ENCODE assay signal across 13 cellular contexts in the genomic region with DNA sequence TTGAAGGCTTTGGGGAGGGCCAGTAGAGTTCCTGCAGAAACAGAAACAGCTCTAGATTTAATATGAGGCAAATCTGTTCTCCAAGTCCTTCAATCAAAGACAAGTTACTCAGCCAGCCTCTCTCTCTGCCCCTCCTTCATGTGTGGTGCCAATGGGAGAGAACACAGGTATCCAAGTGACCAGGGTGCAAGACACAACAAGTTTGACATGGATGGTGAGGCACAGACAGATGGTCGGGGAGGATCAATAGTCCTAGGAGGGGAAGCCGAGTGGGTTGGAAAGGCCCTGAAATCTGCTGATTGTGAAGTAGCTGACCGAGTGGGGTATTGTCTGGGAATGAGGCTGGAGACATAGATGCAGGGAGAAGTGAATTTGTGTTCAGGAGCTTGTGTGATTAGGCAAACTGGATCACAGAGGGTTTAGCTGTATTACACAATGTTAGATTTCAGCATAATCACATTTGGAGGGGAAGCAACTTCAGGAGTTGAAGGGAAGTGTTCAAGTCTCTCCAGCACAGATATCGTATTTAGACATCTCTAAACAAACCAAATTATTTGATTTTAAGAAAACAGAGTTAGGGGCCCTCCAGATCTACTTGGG. TPM values are rescaled to one million over a fixed set of nuclear protein-coding genes. Genes with fewer than 3 reads are reported as not detected.
A peak's percentile ranks its signal among the peaks of the same experiment; 100 is the strongest.
DNase-seq lines count a peak whose midpoint lies in the region; ATAC-seq, FAIRE-seq and TF ChIP-seq lines count a peak whose summit lies in the region.
"Had no signal": no experiment of that assay in that cellular context is flagged by ENCODE, and none has a peak within 500 bp of the region (broad histone marks: within the 10 kb centered on the region; RNA-seq: fewer than 3 reads in every experiment).

No MANE protein-coding gene starts in this region.

- H3K27me3 Mint-ChIP-seq in activated naive CD8-positive, alpha-beta T cell treated with anti-CD3 and anti-CD28 coated beads, Interleukin-2, amount 50 U/mL, for 24 hours, result no peaks in the 10 kb centered on the region
- no peaks in the 10 kb centered on the region for H3K27me3 Mint-ChIP-seq in osteocyte (ENCODE audit: unreplicated experiment)

- TF ChIP-seq CTCF in liver (IDR thresholded peaks at IDR 0.05; ENCODE audit: low read depth, low read length, missing input control), result no peak
- TF ChIP-seq CTCF in HepG2 (CRISPR knock-in tag; IDR thresholded peaks at IDR 0.05), result no peak
- TF ChIP-seq CTCF in osteocyte (IDR thresholded peaks at IDR 0.05), result no peak
- no peak for TF ChIP-seq CTCF in SK-N-SH (IDR thresholded peaks at IDR 0.05)

- no TSS peak for BruUV-seq in HepG2 (replicated peaks; lab: Mats Ljungman, UMichigan)

- H3K36me3 Mint-ChIP-seq in activated naive CD8-positive, alpha-beta T cell treated with anti-CD3 and anti-CD28 coated beads, Interleukin-2, amount 50 U/mL, for 24 hours (ENCODE audit: low read depth), result peaks cover 50% of the 10 kb centered on the region
- no peaks in the 10 kb centered on the region for H3K36me3 Mint-ChIP-seq in osteocyte (ENCODE audit: unreplicated experiment)

- H3K27ac ChIP-seq in liver (ENCODE audit: low read depth in 1 of 2, low read length in 2 of 2) (no peak overlapping the region), HepG2 (ENCODE audit: extremely low read length, insufficient read depth, low read length) (no peak overlapping the region), muscle layer of duodenum (ENCODE audit: low read length) (peak overlapping the region; percentile 77), SK-N-SH (ENCODE audit: low read depth in 2 of 2, low read length in 1 of 2) (no peak overlapping the region)

- WGBS in liver, result 78% methylated on average over 4 of the region's 4 CpGs
- WGBS in HepG2 (ENCODE audit: low lambda C conversion rate), result under 1% methylated on average over 4 of the region's 4 CpGs
- 3% methylated on average over 4 of the region's 4 CpGs for WGBS in SK-N-SH (ENCODE audit: low lambda C conversion rate)

- H3K27ac Mint-ChIP-seq in activated naive CD8-positive, alpha-beta T cell treated with anti-CD3 and anti-CD28 coated beads, Interleukin-2, amount 50 U/mL, for 24 hours, result peak overlapping the region; percentile 90
- no peak overlapping the region for H3K27ac Mint-ChIP-seq in osteocyte (ENCODE audit: unreplicated experiment)

- peaks cover 7% of the 10 kb centered on the region for H3K9me3 Mint-ChIP-seq in activated naive CD8-positive, alpha-beta T cell treated with anti-CD3 and anti-CD28 coated beads, Interleukin-2, amount 50 U/mL, for 24 hours
- H3K9me3 Mint-ChIP-seq in osteocyte (ENCODE audit: unreplicated experiment), result peaks cover 19% of the 10 kb centered on the region

- H3K4me3 Mint-ChIP-seq in activated naive CD8-positive, alpha-beta T cell treated with anti-CD3 and anti-CD28 coated beads, Interleukin-2, amount 50 U/mL, for 24 hours, result peak overlapping the region; percentile 95
- H3K4me3 Mint-ChIP-seq in osteocyte (ENCODE audit: unreplicated experiment), result no peak overlapping the region

- H3K4me1 ChIP-seq in liver (ENCODE audit: control insufficient read depth in 4 of 4, insufficient read depth in 4 of 4, low read length in 3 of 4) (peaks cover 0 to 3% (median 0%) of the 10 kb centered on the region in 4 donors), HepG2 (ENCODE audit: insufficient read depth, low read length) (no peaks in the 10 kb centered on the region), muscle layer of duodenum (ENCODE audit: control insufficient read depth in 1 of 2, insufficient read depth in 2 of 2, low read length in 2 of 2) (peaks cover 0 to 4% of the 10 kb centered on the region in 2 donors), SK-N-SH (ENCODE audit: control insufficient read depth in 1 of 2, insufficient read depth in 2 of 2, low read depth in 1 of 2, low read length in 1 of 2) (no peaks in the 10 kb centered on the region)

- no peak for ATAC-seq in HepG2
- ATAC-seq in activated naive CD8-positive, alpha-beta T cell treated with anti-CD3 and anti-CD28 coated beads, Interleukin-2, amount 50 U/mL, for 24 hours, result no peak

- TF ChIP-seq RAD21 in liver (IDR thresholded peaks at IDR 0.05), result peak in 1 of 2 donors; percentile 17
- no peak for TF ChIP-seq RAD21 in HepG2 (CRISPR knock-in tag; IDR thresholded peaks at IDR 0.05)
- TF ChIP-seq RAD21 in SK-N-SH (IDR thresholded peaks at IDR 0.05; ENCODE audit: low read length), result no peak

- TF ChIP-seq POLR2A in HepG2 (IDR thresholded peaks at IDR 0.05; ENCODE audit: insufficient read depth in 1 of 2, low read depth in 2 of 2, low read length in 2 of 2), result no peak

- peaks cover 0 to 3% (median 0%) of the 10 kb centered on the region in 4 donors for H3K9me3 ChIP-seq in liver (ENCODE audit: control insufficient read depth in 4 of 4, low read length in 3 of 4)
- H3K9me3 ChIP-seq in HepG2 (ENCODE audit: low read length), result no peaks in the 10 kb centered on the region
- H3K9me3 ChIP-seq in muscle layer of duodenum (ENCODE audit: control insufficient read depth in 1 of 2, low read length in 2 of 2), result peaks cover 0 to under 1% of the 10 kb centered on the region in 2 donors
- no peaks in the 10 kb centered on the region for H3K9me3 ChIP-seq in SK-N-SH
- H3K9me3 ChIP-seq in MG63, result no peaks in the 10 kb centered on the region

- no peak overlapping the region for H2AFZ ChIP-seq in HepG2 (ENCODE audit: low read length)
- no peak overlapping the region for H2AFZ ChIP-seq in SK-N-SH (ENCODE audit: low read depth)

- no peaks in the 10 kb centered on the region for H3K27me3 ChIP-seq in liver (ENCODE audit: control insufficient read depth in 4 of 4, insufficient read depth in 4 of 4, low read length in 3 of 4)
- peaks cover 0 to 12% of the 10 kb centered on the region in 2 experiments; a peak in 4 of 5 replicates for H3K27me3 ChIP-seq in HepG2 (ENCODE audit: control insufficient read depth in 1 of 2, insufficient read depth in 2 of 2, low read length in 2 of 2)
- H3K27me3 ChIP-seq in muscle layer of duodenum (ENCODE audit: low read depth, low read length), result no peaks in the 10 kb centered on the region
- H3K27me3 ChIP-seq in SK-N-SH (ENCODE audit: insufficient read depth), result peaks cover 50% of the 10 kb centered on the region
- H3K27me3 ChIP-seq in MG63, result no peaks in the 10 kb centered on the region

- peaks cover 78% of the 10 kb centered on the region for H3K4me1 Mint-ChIP-seq in activated naive CD8-positive, alpha-beta T cell treated with anti-CD3 and anti-CD28 coated beads, Interleukin-2, amount 50 U/mL, for 24 hours
- no peaks in the 10 kb centered on the region for H3K4me1 Mint-ChIP-seq in osteocyte (ENCODE audit: unreplicated experiment)

- H3K36me3 ChIP-seq in liver (ENCODE audit: control insufficient read depth in 4 of 4, insufficient read depth in 3 of 4, low read depth in 1 of 4, low read length in 3 of 4), result no peaks in the 10 kb centered on the region
- H3K36me3 ChIP-seq in HepG2 (replicated peaks in 1 of 2; ENCODE audit: control insufficient read depth in 1 of 2, insufficient read depth in 2 of 2, low read length in 2 of 2), result no peaks in the 10 kb centered on the region
- H3K36me3 ChIP-seq in muscle layer of duodenum (ENCODE audit: control insufficient read depth in 1 of 2, insufficient read depth in 2 of 2, low read length in 2 of 2), result peaks cover 0 to 9% of the 10 kb centered on the region in 2 donors
- no peaks in the 10 kb centered on the region for H3K36me3 ChIP-seq in SK-N-SH (replicated peaks in 1 of 2; ENCODE audit: control insufficient read depth in 1 of 2, insufficient read depth in 2 of 2, low read length in 1 of 2)
- no peaks in the 10 kb centered on the region for H3K36me3 ChIP-seq in MG63

- no peaks in the 10 kb centered on the region for H4K20me1 ChIP-seq in HepG2 (ENCODE audit: insufficient read depth, low read length)
- H4K20me1 ChIP-seq in SK-N-SH (ENCODE audit: insufficient read depth), result no peaks in the 10 kb centered on the region

- H3K4me2 ChIP-seq in HepG2 (ENCODE audit: low read depth, low read length) (no peak overlapping the region), SK-N-SH (no peak overlapping the region)
- H3K4me2 ChIP-seq: smooth muscle cell had no signal

- POLR2A ChIA-PET in HepG2 (lab: Yijun Ruan, JAX) (no interaction called here), SK-N-SH (lab: Yijun Ruan, JAX) (no interaction called here)

- FAIRE-seq in HepG2 (lab: Jason Lieb, UNC), result no peak

- H3K79me2 ChIP-seq in HepG2 (ENCODE audit: insufficient read depth, low read length), result no peaks in the 10 kb centered on the region
- H3K79me2 ChIP-seq in SK-N-SH (ENCODE audit: insufficient read depth), result no peaks in the 10 kb centered on the region

- CTCF ChIA-PET in HepG2 (lab: Yijun Ruan, JAX; ENCODE audit: low intra/inter-chr PET ratio, low total read pairs), result no interaction called here
- CTCF ChIA-PET in SK-N-SH (lab: Yijun Ruan, JAX), result interaction anchor here (0.7 kb wide), 1 partner anchor 269 kb away, joined by 3 read pairs; no protein-coding TSS in a partner anchor

- in situ Hi-C loops in HepG2 (cut with HindIII; ENCODE audit: extremely low pct_ligation_motif_present, low pct_unique_long_range_greater_than_20kb), result no loop called here

- no peak for TF ChIP-seq EP300 in HepG2 (IDR thresholded peaks at IDR 0.05; ENCODE audit: low read depth in 2 of 2, low read length in 2 of 2)
- TF ChIP-seq EP300 in HepG2 (CRISPR knock-in tag; IDR thresholded peaks at IDR 0.05; ENCODE audit: borderline replicate concordance), result no peak
- no peak for TF ChIP-seq EP300 in SK-N-SH (IDR thresholded peaks at IDR 0.05; ENCODE audit: borderline replicate concordance in 1 of 2, low read depth in 1 of 2, low read length in 1 of 2)

- H3K4me3 ChIP-seq in liver (ENCODE audit: low read depth in 1 of 3, low read length in 3 of 3) (peak overlapping the region; percentile 26 to 59 (median 34)), HepG2 (replicated peaks in 1 of 3; ENCODE audit: insufficient read depth in 1 of 3, low read depth in 2 of 3, low read length in 3 of 3) (no peak overlapping the region), muscle layer of duodenum (ENCODE audit: low read depth in 1 of 2, low read length in 2 of 2) (peak overlapping the region; percentile 42 to 59), SK-N-SH (ENCODE audit: low read depth in 2 of 2, low read length in 1 of 2) (no peak overlapping the region), MG63 (no peak overlapping the region)
- H3K4me3 ChIP-seq: smooth muscle cell had no signal

- H3K9ac ChIP-seq in liver (ENCODE audit: low read depth in 1 of 2, low read length in 2 of 2) (peak overlapping the region; percentile 17 to 67), HepG2 (ENCODE audit: insufficient read depth, low read depth, low read length) (no peak overlapping the region), SK-N-SH (no peak overlapping the region)

- intact Hi-C loops in HepG2 (cut with micrococcal nuclease; ENCODE audit: unreplicated experiment), result no loop called here

- H3K9me2 ChIP-seq in SK-N-SH, result no peaks in the 10 kb centered on the region

- DNase-seq in HepG2 (ENCODE audit: low spot score) (no peak), osteocyte (ENCODE audit: extremely low spot score, unreplicated experiment) (no peak), SK-N-SH (no peak), NCI-H2196 treated with DMSO at 0.1 percent for 48 hours (lab: John Stamatoyannopoulos, UW; ENCODE audit: unreplicated experiment) (no peak), MG63 (no peak)
- DNase-seq in activated naive CD8-positive, alpha-beta T cell treated with anti-CD3 and anti-CD28 coated beads, Interleukin-2, amount 50 U/mL, for 24 hours, result no peak
- DNase-seq: activated CD4-positive, alpha-beta T cell treated with anti-CD3 and anti-CD28 coated beads, Interleukin-2, amount 50 U/mL, for 48 hours; cerebellar nuclear complex; NCI-H2107; stimulated activated CD8-positive, alpha-beta memory T cell treated with anti-CD3 and anti-CD28 coated beads, Interleukin-4, amount 100 ng/mL, for 48 hours had no signal

- H3F3A ChIP-seq in SK-N-SH (replicated peaks; ENCODE audit: insufficient read depth), result no peaks in the 10 kb centered on the region

RNA-seq across cellular contexts. Expression of a gene that starts 1.5 kb away (rescaled TPM):
- 1 to 10 TPM; 2.3 to 3.8 TPM for total RNA-seq in liver
- polyA plus RNA-seq in liver, result 1 to 10 TPM; 1.5 to 2.8 TPM
- total RNA-seq in HepG2 (2016; rRNA removed; fragmentation: Illumina TruSeq; extraction: Trizol), result not detected in 2 replicates
- not detected in 2 replicates for total RNA-seq in HepG2 (2016; cell fraction: cytosol; rRNA removed; fragmentation: Illumina TruSeq; extraction: Trizol; ENCODE audit: low read depth)
- not detected in 2 replicates for total RNA-seq in HepG2 (2016; cell fraction: insoluble cytoplasmic fraction; rRNA removed; fragmentation: Illumina TruSeq; extraction: Trizol)
- total RNA-seq in HepG2 (2016; cell fraction: membrane; rRNA removed; fragmentation: Illumina TruSeq; extraction: Trizol), result not detected in 2 replicates
- not detected in 2 replicates for total RNA-seq in HepG2 (2016; cell fraction: nucleus; rRNA removed; fragmentation: Illumina TruSeq; extraction: Trizol)
- not detected in 2 replicates for polyA plus RNA-seq in HepG2 (2011; rRNA removed)
- not detected in 2 replicates for polyA plus RNA-seq in HepG2 (2011; cell fraction: cytosol; rRNA removed)
- not detected in 2 replicates for polyA plus RNA-seq in HepG2 (2011; cell fraction: nucleus; rRNA removed)
- not detected in 2 replicates for polyA plus RNA-seq in HepG2 (2012)
- polyA plus RNA-seq in HepG2 (2016; cell fraction: cytosol; fragmentation: Illumina TruSeq; extraction: Trizol; ENCODE audit: low read depth), result not detected in 2 replicates
- polyA plus RNA-seq in HepG2 (2016; cell fraction: insoluble cytoplasmic fraction; fragmentation: Illumina TruSeq; extraction: Trizol; ENCODE audit: low read depth), result not detected in 2 replicates
- not detected in 2 replicates for polyA plus RNA-seq in HepG2 (2016; cell fraction: membrane; fragmentation: Illumina TruSeq; extraction: Trizol; ENCODE audit: low read depth)
- not detected in 2 replicates for polyA plus RNA-seq in HepG2 (2016; cell fraction: nucleus; fragmentation: Illumina TruSeq; extraction: Trizol; ENCODE audit: insufficient read depth, low read depth)
- polyA minus RNA-seq in HepG2 (2011; rRNA and poly(A)+ RNA removed; ENCODE audit: low replicate concordance), result not detected in 2 replicates
- polyA minus RNA-seq in HepG2 (2011; cell fraction: cytosol; rRNA and poly(A)+ RNA removed), result not detected in 2 replicates
- not detected in 2 replicates for polyA minus RNA-seq in HepG2 (2011; cell fraction: nucleus; rRNA and poly(A)+ RNA removed)
- total RNA-seq in osteocyte, result not detected in 2 replicates
- polyA plus RNA-seq in SK-N-SH (2012; rRNA removed), result not detected in 2 replicates
- polyA plus RNA-seq in SK-N-SH (2012; cell fraction: cytosol; rRNA removed), result under 0.01 TPM in 1 of 2 replicates, not detected in the other
- not detected in 2 replicates for polyA plus RNA-seq in SK-N-SH (2012; cell fraction: nucleus; rRNA removed)
- total RNA-seq in MG63 (2014; rRNA removed; shearing (Covaris generic); ENCODE audit: low replicate concordance), result not detected in 2 replicates
- total RNA-seq: smooth muscle cell had no signal
- polyA plus RNA-seq: smooth muscle cell had no signal

RNA-seq across cellular contexts. Expression of a gene that starts 19.3 kb away (rescaled TPM):
- total RNA-seq in liver (10 to 100 TPM; 11.1 to 20.6 TPM), HepG2 (2016; rRNA removed; fragmentation: Illumina TruSeq; extraction: Trizol) (not detected in 2 replicates), osteocyte (not detected in 2 replicates)
- polyA plus RNA-seq in liver (10 to 100 TPM in 1 of 2 donors, 1 to 10 TPM in 1; 9.7 to 13.0 TPM), HepG2 (2011; rRNA removed) (not detected in 2 replicates), SK-N-SH (2012; rRNA removed) (not detected in 2 replicates)
- not detected in 2 replicates for total RNA-seq in HepG2 (2016; cell fraction: cytosol; rRNA removed; fragmentation: Illumina TruSeq; extraction: Trizol; ENCODE audit: low read depth)
- total RNA-seq in HepG2 (2016; cell fraction: insoluble cytoplasmic fraction; rRNA removed; fragmentation: Illumina TruSeq; extraction: Trizol), result not detected in 2 replicates
- not detected in 2 replicates for total RNA-seq in HepG2 (2016; cell fraction: membrane; rRNA removed; fragmentation: Illumina TruSeq; extraction: Trizol)
- total RNA-seq in HepG2 (2016; cell fraction: nucleus; rRNA removed; fragmentation: Illumina TruSeq; extraction: Trizol), result not detected in 2 replicates
- polyA plus RNA-seq in HepG2 (2011; cell fraction: cytosol; rRNA removed), result not detected in 2 replicates
- polyA plus RNA-seq in HepG2 (2011; cell fraction: nucleus; rRNA removed), result not detected in 2 replicates
- not detected in 2 replicates for polyA plus RNA-seq in HepG2 (2012)
- polyA plus RNA-seq in HepG2 (2016; cell fraction: cytosol; fragmentation: Illumina TruSeq; extraction: Trizol; ENCODE audit: low read depth), result not detected in 2 replicates
- not detected in 2 replicates for polyA plus RNA-seq in HepG2 (2016; cell fraction: insoluble cytoplasmic fraction; fragmentation: Illumina TruSeq; extraction: Trizol; ENCODE audit: low read depth)
- not detected in 2 replicates for polyA plus RNA-seq in HepG2 (2016; cell fraction: membrane; fragmentation: Illumina TruSeq; extraction: Trizol; ENCODE audit: low read depth)
- polyA plus RNA-seq in HepG2 (2016; cell fraction: nucleus; fragmentation: Illumina TruSeq; extraction: Trizol; ENCODE audit: insufficient read depth, low read depth), result not detected in 2 replicates
- not detected in 2 replicates for polyA minus RNA-seq in HepG2 (2011; rRNA and poly(A)+ RNA removed; ENCODE audit: low replicate concordance)
- not detected in 2 replicates for polyA minus RNA-seq in HepG2 (2011; cell fraction: cytosol; rRNA and poly(A)+ RNA removed)
- polyA minus RNA-seq in HepG2 (2011; cell fraction: nucleus; rRNA and poly(A)+ RNA removed), result not detected in 2 replicates
- not detected in 2 replicates for polyA plus RNA-seq in SK-N-SH (2012; cell fraction: cytosol; rRNA removed)
- polyA plus RNA-seq in SK-N-SH (2012; cell fraction: nucleus; rRNA removed), result not detected in 2 replicates
- not detected in 2 replicates for total RNA-seq in MG63 (2014; rRNA removed; shearing (Covaris generic); ENCODE audit: low replicate concordance)
- total RNA-seq: smooth muscle cell had no signal
- polyA plus RNA-seq: smooth muscle cell had no signal

RNA-seq across cellular contexts. Expression of a gene that starts 32.4 kb away (rescaled TPM):
- total RNA-seq in liver (1 to 10 TPM; 6.9 to 9.2 TPM), HepG2 (2016; rRNA removed; fragmentation: Illumina TruSeq; extraction: Trizol) (1.4 and 2.2 TPM in 2 replicates), osteocyte (not detected in 2 replicates)
- polyA plus RNA-seq in liver (1 to 10 TPM; 4.9 to 5.0 TPM), HepG2 (2011; rRNA removed) (0.49 and 0.67 TPM in 2 replicates), SK-N-SH (2012; rRNA removed) (4.1 and 5.7 TPM in 2 replicates)
- 0.81 and 0.97 TPM in 2 replicates for total RNA-seq in HepG2 (2016; cell fraction: cytosol; rRNA removed; fragmentation: Illumina TruSeq; extraction: Trizol; ENCODE audit: low read depth)
- total RNA-seq in HepG2 (2016; cell fraction: insoluble cytoplasmic fraction; rRNA removed; fragmentation: Illumina TruSeq; extraction: Trizol), result 1.7 and 2.1 TPM in 2 replicates
- total RNA-seq in HepG2 (2016; cell fraction: membrane; rRNA removed; fragmentation: Illumina TruSeq; extraction: Trizol), result 1.7 and 2.0 TPM in 2 replicates
- 0.53 and 1.0 TPM in 2 replicates for total RNA-seq in HepG2 (2016; cell fraction: nucleus; rRNA removed; fragmentation: Illumina TruSeq; extraction: Trizol)
- polyA plus RNA-seq in HepG2 (2011; cell fraction: cytosol; rRNA removed), result 0.44 and 0.49 TPM in 2 replicates
- 0.14 and 0.31 TPM in 2 replicates for polyA plus RNA-seq in HepG2 (2011; cell fraction: nucleus; rRNA removed)
- polyA plus RNA-seq in HepG2 (2012), result 0.43 and 0.71 TPM in 2 replicates
- 0.46 and 0.75 TPM in 2 replicates for polyA plus RNA-seq in HepG2 (2016; cell fraction: cytosol; fragmentation: Illumina TruSeq; extraction: Trizol; ENCODE audit: low read depth)
- 1.3 and 1.6 TPM in 2 replicates for polyA plus RNA-seq in HepG2 (2016; cell fraction: insoluble cytoplasmic fraction; fragmentation: Illumina TruSeq; extraction: Trizol; ENCODE audit: low read depth)
- polyA plus RNA-seq in HepG2 (2016; cell fraction: membrane; fragmentation: Illumina TruSeq; extraction: Trizol; ENCODE audit: low read depth), result 0.71 and 0.74 TPM in 2 replicates
- polyA plus RNA-seq in HepG2 (2016; cell fraction: nucleus; fragmentation: Illumina TruSeq; extraction: Trizol; ENCODE audit: insufficient read depth, low read depth), result 1.1 TPM in 2 replicates
- polyA minus RNA-seq in HepG2 (2011; rRNA and poly(A)+ RNA removed; ENCODE audit: low replicate concordance), result 0.10 and 0.56 TPM in 2 replicates
- not detected in 2 replicates for polyA minus RNA-seq in HepG2 (2011; cell fraction: cytosol; rRNA and poly(A)+ RNA removed)
- polyA minus RNA-seq in HepG2 (2011; cell fraction: nucleus; rRNA and poly(A)+ RNA removed), result 0.25 and 0.26 TPM in 2 replicates
- polyA plus RNA-seq in SK-N-SH (2012; cell fraction: cytosol; rRNA removed), result 4.4 and 4.5 TPM in 2 replicates
- polyA plus RNA-seq in SK-N-SH (2012; cell fraction: nucleus; rRNA removed), result 2.2 and 4.0 TPM in 2 replicates
- total RNA-seq in MG63 (2014; rRNA removed; shearing (Covaris generic); ENCODE audit: low replicate concordance), result 3.1 and 8.3 TPM in 2 replicates
- total RNA-seq: smooth muscle cell had no signal

Comparison
In these comparisons a context has a peak if more than half of its experiments do, and no peak if none do; other contexts are left out.
1. H3K4me3 ChIP-seq: peak in liver (3 of 3) and muscle layer of duodenum (2 of 2); none in HepG2 (0 of 3), SK-N-SH (0 of 2) and MG63 (single experiment).
2. H3K9ac ChIP-seq: peak in liver (2 of 2); none in HepG2 (single experiment) and SK-N-SH (single experiment).
3. RNA of a gene that starts 19.3 kb away (total RNA-seq): 11.1 to 20.6 TPM in liver; not detected in HepG2, not detected in osteocyte and not detected in MG63; every median in the first group is over 10 times any median in the second.